Comparison of ENCODE assay signal across 2 cellular contexts in the genomic region with DNA sequence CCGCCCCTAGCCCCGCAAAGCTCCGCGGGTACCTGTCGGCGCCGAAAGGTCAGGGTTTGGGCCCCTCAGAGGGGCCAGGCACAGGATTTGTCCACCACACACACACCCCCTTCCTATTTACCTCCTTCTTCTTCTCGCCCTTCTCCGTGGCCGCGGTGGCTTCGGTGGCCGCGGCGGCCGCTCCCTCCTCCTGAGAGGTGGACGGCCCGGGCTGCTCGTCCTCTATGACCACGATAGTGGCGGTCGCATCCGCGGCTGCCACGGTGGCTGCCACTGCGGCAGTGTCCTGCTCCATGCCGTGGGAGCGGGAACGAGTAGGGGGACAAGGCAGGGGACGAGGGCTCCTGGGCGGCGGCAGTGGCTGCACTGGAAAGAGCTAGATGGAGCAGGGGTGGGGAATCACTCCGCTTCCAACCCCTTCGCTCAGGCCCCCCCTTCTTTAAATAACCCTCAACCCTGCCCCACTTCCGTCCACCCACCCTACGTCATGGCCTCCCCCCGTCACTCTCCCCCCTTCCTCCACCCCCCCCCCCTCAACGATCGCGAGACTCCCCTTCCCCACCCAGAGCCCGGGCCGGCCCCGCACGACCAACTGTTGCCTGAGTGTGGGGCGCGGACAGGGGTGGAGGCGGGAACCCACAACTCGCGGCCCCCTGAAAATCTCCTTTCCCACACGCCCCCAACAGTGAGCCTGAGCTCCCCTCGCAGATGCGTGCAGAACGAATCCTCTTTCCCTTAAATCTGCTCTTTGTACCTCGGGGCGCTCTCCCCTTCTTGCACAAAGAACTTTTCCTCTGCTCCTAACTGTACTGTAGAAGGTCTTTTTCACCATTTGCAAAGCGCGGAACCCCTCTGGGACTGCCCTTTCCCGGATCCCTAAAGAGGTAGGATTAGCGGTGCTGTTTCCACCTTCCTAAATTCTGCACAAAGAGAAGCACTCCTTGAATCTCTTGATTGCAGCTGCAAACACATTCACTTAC.
TF ChIP-seq lines count a peak whose summit lies in the region.

A gene with protein sequence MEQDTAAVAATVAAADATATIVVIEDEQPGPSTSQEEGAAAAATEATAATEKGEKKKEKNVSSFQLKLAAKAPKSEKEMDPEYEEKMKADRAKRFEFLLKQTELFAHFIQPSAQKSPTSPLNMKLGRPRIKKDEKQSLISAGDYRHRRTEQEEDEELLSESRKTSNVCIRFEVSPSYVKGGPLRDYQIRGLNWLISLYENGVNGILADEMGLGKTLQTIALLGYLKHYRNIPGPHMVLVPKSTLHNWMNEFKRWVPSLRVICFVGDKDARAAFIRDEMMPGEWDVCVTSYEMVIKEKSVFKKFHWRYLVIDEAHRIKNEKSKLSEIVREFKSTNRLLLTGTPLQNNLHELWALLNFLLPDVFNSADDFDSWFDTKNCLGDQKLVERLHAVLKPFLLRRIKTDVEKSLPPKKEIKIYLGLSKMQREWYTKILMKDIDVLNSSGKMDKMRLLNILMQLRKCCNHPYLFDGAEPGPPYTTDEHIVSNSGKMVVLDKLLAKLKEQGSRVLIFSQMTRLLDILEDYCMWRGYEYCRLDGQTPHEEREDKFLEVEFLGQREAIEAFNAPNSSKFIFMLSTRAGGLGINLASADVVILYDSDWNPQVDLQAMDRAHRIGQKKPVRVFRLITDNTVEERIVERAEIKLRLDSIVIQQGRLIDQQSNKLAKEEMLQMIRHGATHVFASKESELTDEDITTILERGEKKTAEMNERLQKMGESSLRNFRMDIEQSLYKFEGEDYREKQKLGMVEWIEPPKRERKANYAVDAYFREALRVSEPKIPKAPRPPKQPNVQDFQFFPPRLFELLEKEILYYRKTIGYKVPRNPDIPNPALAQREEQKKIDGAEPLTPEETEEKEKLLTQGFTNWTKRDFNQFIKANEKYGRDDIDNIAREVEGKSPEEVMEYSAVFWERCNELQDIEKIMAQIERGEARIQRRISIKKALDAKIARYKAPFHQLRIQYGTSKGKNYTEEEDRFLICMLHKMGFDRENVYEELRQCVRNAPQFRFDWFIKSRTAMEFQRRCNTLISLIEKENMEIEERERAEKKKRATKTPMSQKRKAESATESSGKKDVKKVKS (minus strand): TSS at position 415 of the 980 bp plus-strand sequence. CDS start 120 bp downstream, at position 295.

TF ChIP-seq in A549, 52 proteins besides CTCF, POLR2A, EP300 and RAD21:
- TF ChIP-seq GATA3 (IDR thresholded peaks at IDR 0.05; ENCODE audit: borderline replicate concordance) (0 out of 2 replicates have a peak, but pooled peaks have one; percentile 12), PHF8 (IDR thresholded peaks at IDR 0.05; ENCODE audit: borderline replicate concordance, low read depth) (peak; percentile 27; the same call in 1 of the 2 replicates), CHD2 (IDR thresholded peaks at IDR 0.05; ENCODE audit: low read length, partially characterized antibody) (peak; percentile 57), JUN (IDR thresholded peaks at IDR 0.05) (peak in 1 of 2 experiments; percentile 70; a peak in 2 of 5 replicates), NFE2L2 (conservative IDR thresholded peaks at IDR 0.05; ENCODE audit: low read length) (no peak), FOSB (CRISPR knock-in tag; IDR thresholded peaks at IDR 0.05) (no peak), HOXA7 (CRISPR knock-in tag; IDR thresholded peaks at IDR 0.05) (no peak)
- TF ChIP-seq, protein P1, sequence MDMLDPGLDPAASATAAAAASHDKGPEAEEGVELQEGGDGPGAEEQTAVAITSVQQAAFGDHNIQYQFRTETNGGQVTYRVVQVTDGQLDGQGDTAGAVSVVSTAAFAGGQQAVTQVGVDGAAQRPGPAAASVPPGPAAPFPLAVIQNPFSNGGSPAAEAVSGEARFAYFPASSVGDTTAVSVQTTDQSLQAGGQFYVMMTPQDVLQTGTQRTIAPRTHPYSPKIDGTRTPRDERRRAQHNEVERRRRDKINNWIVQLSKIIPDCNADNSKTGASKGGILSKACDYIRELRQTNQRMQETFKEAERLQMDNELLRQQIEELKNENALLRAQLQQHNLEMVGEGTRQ (IDR thresholded peaks at IDR 0.05) = no peak
- TF ChIP-seq, protein P2, sequence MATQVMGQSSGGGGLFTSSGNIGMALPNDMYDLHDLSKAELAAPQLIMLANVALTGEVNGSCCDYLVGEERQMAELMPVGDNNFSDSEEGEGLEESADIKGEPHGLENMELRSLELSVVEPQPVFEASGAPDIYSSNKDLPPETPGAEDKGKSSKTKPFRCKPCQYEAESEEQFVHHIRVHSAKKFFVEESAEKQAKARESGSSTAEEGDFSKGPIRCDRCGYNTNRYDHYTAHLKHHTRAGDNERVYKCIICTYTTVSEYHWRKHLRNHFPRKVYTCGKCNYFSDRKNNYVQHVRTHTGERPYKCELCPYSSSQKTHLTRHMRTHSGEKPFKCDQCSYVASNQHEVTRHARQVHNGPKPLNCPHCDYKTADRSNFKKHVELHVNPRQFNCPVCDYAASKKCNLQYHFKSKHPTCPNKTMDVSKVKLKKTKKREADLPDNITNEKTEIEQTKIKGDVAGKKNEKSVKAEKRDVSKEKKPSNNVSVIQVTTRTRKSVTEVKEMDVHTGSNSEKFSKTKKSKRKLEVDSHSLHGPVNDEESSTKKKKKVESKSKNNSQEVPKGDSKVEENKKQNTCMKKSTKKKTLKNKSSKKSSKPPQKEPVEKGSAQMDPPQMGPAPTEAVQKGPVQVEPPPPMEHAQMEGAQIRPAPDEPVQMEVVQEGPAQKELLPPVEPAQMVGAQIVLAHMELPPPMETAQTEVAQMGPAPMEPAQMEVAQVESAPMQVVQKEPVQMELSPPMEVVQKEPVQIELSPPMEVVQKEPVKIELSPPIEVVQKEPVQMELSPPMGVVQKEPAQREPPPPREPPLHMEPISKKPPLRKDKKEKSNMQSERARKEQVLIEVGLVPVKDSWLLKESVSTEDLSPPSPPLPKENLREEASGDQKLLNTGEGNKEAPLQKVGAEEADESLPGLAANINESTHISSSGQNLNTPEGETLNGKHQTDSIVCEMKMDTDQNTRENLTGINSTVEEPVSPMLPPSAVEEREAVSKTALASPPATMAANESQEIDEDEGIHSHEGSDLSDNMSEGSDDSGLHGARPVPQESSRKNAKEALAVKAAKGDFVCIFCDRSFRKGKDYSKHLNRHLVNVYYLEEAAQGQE (IDR thresholded peaks at IDR 0.05) = peak; percentile 68
- TF ChIP-seq, protein P3, sequence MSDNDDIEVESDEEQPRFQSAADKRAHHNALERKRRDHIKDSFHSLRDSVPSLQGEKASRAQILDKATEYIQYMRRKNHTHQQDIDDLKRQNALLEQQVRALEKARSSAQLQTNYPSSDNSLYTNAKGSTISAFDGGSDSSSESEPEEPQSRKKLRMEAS (IDR thresholded peaks at IDR 0.05) = peak; percentile 24; the same call in 1 of the 2 replicates

TF ChIP-seq in GM23338, 12 proteins besides CTCF, POLR2A, EP300 and RAD21:
- TF ChIP-seq EZH2phosphoT487 (IDR thresholded peaks at IDR 0.05; ENCODE audit: unreplicated experiment) = no peak
- TF ChIP-seq JUNB (IDR thresholded peaks at IDR 0.05; ENCODE audit: unreplicated experiment) = no peak
- TF ChIP-seq NANOG (IDR thresholded peaks at IDR 0.05; ENCODE audit: borderline replicate concordance) = no peak
- no peak for TF ChIP-seq ZNF114 (CRISPR knock-in tag; IDR thresholded peaks at IDR 0.05)
- TF ChIP-seq, protein P4, sequence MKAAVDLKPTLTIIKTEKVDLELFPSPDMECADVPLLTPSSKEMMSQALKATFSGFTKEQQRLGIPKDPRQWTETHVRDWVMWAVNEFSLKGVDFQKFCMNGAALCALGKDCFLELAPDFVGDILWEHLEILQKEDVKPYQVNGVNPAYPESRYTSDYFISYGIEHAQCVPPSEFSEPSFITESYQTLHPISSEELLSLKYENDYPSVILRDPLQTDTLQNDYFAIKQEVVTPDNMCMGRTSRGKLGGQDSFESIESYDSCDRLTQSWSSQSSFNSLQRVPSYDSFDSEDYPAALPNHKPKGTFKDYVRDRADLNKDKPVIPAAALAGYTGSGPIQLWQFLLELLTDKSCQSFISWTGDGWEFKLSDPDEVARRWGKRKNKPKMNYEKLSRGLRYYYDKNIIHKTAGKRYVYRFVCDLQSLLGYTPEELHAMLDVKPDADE (IDR thresholded peaks at IDR 0.05) = no peak
- TF ChIP-seq CREB1 (CRISPR knock-in tag; IDR thresholded peaks at IDR 0.05; ENCODE audit: low read depth) = peak; percentile 58; the same call in 1 of the 2 replicates
- TF ChIP-seq, protein P5, sequence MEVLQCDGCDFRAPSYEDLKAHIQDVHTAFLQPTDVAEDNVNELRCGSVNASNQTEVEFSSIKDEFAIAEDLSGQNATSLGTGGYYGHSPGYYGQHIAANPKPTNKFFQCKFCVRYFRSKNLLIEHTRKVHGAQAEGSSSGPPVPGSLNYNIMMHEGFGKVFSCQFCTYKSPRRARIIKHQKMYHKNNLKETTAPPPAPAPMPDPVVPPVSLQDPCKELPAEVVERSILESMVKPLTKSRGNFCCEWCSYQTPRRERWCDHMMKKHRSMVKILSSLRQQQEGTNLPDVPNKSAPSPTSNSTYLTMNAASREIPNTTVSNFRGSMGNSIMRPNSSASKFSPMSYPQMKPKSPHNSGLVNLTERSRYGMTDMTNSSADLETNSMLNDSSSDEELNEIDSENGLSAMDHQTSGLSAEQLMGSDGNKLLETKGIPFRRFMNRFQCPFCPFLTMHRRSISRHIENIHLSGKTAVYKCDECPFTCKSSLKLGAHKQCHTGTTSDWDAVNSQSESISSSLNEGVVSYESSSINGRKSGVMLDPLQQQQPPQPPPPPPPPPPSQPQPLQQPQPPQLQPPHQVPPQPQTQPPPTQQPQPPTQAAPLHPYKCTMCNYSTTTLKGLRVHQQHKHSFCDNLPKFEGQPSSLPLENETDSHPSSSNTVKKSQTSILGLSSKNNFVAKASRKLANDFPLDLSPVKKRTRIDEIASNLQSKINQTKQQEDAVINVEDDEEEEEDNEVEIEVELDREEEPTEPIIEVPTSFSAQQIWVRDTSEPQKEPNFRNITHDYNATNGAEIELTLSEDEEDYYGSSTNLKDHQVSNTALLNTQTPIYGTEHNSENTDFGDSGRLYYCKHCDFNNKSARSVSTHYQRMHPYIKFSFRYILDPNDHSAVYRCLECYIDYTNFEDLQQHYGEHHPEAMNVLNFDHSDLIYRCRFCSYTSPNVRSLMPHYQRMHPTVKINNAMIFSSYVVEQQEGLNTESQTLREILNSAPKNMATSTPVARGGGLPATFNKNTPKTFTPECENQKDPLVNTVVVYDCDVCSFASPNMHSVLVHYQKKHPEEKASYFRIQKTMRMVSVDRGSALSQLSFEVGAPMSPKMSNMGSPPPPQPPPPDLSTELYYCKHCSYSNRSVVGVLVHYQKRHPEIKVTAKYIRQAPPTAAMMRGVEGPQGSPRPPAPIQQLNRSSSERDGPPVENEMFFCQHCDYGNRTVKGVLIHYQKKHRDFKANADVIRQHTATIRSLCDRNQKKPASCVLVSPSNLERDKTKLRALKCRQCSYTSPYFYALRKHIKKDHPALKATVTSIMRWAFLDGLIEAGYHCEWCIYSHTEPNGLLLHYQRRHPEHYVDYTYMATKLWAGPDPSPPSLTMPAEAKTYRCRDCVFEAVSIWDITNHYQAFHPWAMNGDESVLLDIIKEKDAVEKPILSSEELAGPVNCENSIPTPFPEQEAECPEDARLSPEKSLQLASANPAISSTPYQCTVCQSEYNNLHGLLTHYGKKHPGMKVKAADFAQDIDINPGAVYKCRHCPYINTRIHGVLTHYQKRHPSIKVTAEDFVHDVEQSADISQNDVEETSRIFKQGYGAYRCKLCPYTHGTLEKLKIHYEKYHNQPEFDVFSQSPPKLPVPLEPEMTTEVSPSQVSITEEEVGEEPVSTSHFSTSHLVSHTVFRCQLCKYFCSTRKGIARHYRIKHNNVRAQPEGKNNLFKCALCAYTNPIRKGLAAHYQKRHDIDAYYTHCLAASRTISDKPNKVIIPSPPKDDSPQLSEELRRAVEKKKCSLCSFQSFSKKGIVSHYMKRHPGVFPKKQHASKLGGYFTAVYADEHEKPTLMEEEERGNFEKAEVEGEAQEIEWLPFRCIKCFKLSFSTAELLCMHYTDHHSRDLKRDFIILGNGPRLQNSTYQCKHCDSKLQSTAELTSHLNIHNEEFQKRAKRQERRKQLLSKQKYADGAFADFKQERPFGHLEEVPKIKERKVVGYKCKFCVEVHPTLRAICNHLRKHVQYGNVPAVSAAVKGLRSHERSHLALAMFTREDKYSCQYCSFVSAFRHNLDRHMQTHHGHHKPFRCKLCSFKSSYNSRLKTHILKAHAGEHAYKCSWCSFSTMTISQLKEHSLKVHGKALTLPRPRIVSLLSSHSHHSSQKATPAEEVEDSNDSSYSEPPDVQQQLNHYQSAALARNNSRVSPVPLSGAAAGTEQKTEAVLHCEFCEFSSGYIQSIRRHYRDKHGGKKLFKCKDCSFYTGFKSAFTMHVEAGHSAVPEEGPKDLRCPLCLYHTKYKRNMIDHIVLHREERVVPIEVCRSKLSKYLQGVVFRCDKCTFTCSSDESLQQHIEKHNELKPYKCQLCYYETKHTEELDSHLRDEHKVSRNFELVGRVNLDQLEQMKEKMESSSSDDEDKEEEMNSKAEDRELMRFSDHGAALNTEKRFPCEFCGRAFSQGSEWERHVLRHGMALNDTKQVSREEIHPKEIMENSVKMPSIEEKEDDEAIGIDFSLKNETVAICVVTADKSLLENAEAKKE (CRISPR knock-in tag; IDR thresholded peaks at IDR 0.05) = no peak
- TF ChIP-seq, protein P2 (IDR thresholded peaks at IDR 0.05; ENCODE audit: unreplicated experiment) = no peak
- peak; percentile 72 for TF ChIP-seq POLR2AphosphoS5 (IDR thresholded peaks at IDR 0.05; ENCODE audit: low read depth)
- no peak for TF ChIP-seq ZNF331 (CRISPR knock-in tag; IDR thresholded peaks at IDR 0.05; ENCODE audit: low read depth)
- no peak for TF ChIP-seq STAT1 (IDR thresholded peaks at IDR 0.05; ENCODE audit: unreplicated experiment)
- no peak for TF ChIP-seq EZH2 (IDR thresholded peaks at IDR 0.05; ENCODE audit: low read depth, unreplicated experiment)
TF ChIP-seq in GM23338: peak in this region for 2.
